Comparison of ENCODE assay signal across 14 cellular contexts in genomic region chr1:40662151-40662550, GRCh38. TPM values are rescaled to one million over a fixed set of nuclear protein-coding genes. Genes with fewer than 3 reads are reported as not detected.
DNase-seq lines count a peak whose midpoint lies in the region; ATAC-seq and TF ChIP-seq lines count a peak whose summit lies in the region.
"Had no signal": no experiment of that assay in that cellular context is flagged by ENCODE, and none has a peak within 500 bp of the region (broad histone marks: within the 10 kb centered on the region; RNA-seq: fewer than 3 reads in every experiment).

No MANE protein-coding gene starts in this region.

- H3K27me3 ChIP-seq in DND-41 (ENCODE audit: insufficient read depth, low read length, poor library complexity) (no peaks in the 10 kb centered on the region), parathyroid adenoma (ENCODE audit: control insufficient read depth, insufficient read depth, low read length) (no peaks in the 10 kb centered on the region), SJCRH30 (no peaks in the 10 kb centered on the region), psoas muscle (ENCODE audit: insufficient read depth in 3 of 3, low read length in 2 of 3) (no peaks in the 10 kb centered on the region)
- H3K27me3 ChIP-seq: MG63, vagina had no signal

- 69 to 80% (median 78%) methylated on average over 6 of the region's 6 CpGs for WGBS in psoas muscle, 3 donors

- H4K20me1 ChIP-seq in DND-41 (ENCODE audit: insufficient read depth, low read length) = peaks cover 46% of the 10 kb centered on the region

- H3K36me3 ChIP-seq in DND-41 (ENCODE audit: insufficient read depth, low read length) = no peaks in the 10 kb centered on the region
- no peaks in the 10 kb centered on the region for H3K36me3 ChIP-seq in parathyroid adenoma (ENCODE audit: control insufficient read depth, insufficient read depth, low read length)
- no peaks in the 10 kb centered on the region for H3K36me3 ChIP-seq in SJCRH30
- H3K36me3 ChIP-seq in psoas muscle (ENCODE audit: insufficient read depth in 1 of 2, low read depth in 1 of 2) = no peaks in the 10 kb centered on the region
- H3K36me3 ChIP-seq: MG63, vagina had no signal

- 0 out of 2 replicates have a peak overlapping the region, but pooled peaks have one; percentile 46 for H3K9ac ChIP-seq in DND-41 (ENCODE audit: low read depth, low read length)
- H3K9ac ChIP-seq in parathyroid adenoma = no peak overlapping the region

- no peak overlapping the region for H3K4me3 ChIP-seq in DND-41 (ENCODE audit: low read depth in 1 of 2, low read length in 2 of 2)
- H3K4me3 ChIP-seq in parathyroid adenoma (ENCODE audit: low read depth, low read length) = no peak overlapping the region
- H3K4me3 ChIP-seq in SJCRH30 = no peak overlapping the region
- no peak overlapping the region for H3K4me3 ChIP-seq in psoas muscle
- H3K4me3 ChIP-seq: MG63, vagina had no signal

- H3K79me2 ChIP-seq in DND-41 (ENCODE audit: insufficient read depth, low read length) = peaks cover 17% of the 10 kb centered on the region
- H3K79me2 ChIP-seq in parathyroid adenoma = no peaks in the 10 kb centered on the region

- H3K27ac ChIP-seq in DND-41 (ENCODE audit: low read length) = peak overlapping the region; percentile 94
- peak overlapping the region; percentile 67 for H3K27ac ChIP-seq in caudate nucleus (ENCODE audit: low read depth, low read length)
- H3K27ac ChIP-seq in parathyroid adenoma = no peak overlapping the region
- no peak overlapping the region for H3K27ac ChIP-seq in SJCRH30
- H3K27ac ChIP-seq in psoas muscle = no peak overlapping the region
- H3K27ac ChIP-seq: vagina, VCaP had no signal

- H3K9me3 ChIP-seq in DND-41 (ENCODE audit: insufficient read depth, low read length, severe bottlenecking) (no peaks in the 10 kb centered on the region), parathyroid adenoma (ENCODE audit: control insufficient read depth, low read length) (no peaks in the 10 kb centered on the region), SJCRH30 (replicated peaks) (no peaks in the 10 kb centered on the region), psoas muscle (no peaks in the 10 kb centered on the region)
- H3K9me3 ChIP-seq: MG63, vagina had no signal

- intact Hi-C loops in psoas muscle (cut with DNase I) = loop anchor here in 1 of 2 donors (5.0 kb wide), 1 partner anchor 45 kb away; no protein-coding TSS in a partner anchor

- ATAC-seq in DND-41 (ENCODE audit: insufficient read depth, low read depth) (no peak), psoas muscle (no peak)

- H3K4me2 ChIP-seq in DND-41 (ENCODE audit: insufficient read depth, low read length) (peak overlapping the region; percentile 95), parathyroid adenoma (ENCODE audit: low read length) (no peak overlapping the region)

- DNase-seq in DND-41 (no peak), M059J (ENCODE audit: low read depth) (peak; percentile 15), caudate nucleus (lab: John Stamatoyannopoulos, UW) (no peak), NCI-H345 (lab: John Stamatoyannopoulos, UW) (no peak), SJCRH30 (no peak), psoas muscle (no peak)
- no peak for DNase-seq in effector CD8-positive, alpha-beta T cell (lab: John Stamatoyannopoulos, UW)
- DNase-seq: CD4-positive, alpha-beta memory T cell; NCI-H1436 treated with DMSO at 0.1 percent for 48 hours; SHP77 treated with DMSO at 0.1 percent for 48 hours had no signal

- peaks cover 57% of the 10 kb centered on the region for H3K4me1 ChIP-seq in DND-41 (ENCODE audit: insufficient read depth, low read length)
- peaks cover 3% of the 10 kb centered on the region for H3K4me1 ChIP-seq in parathyroid adenoma
- H3K4me1 ChIP-seq in SJCRH30 = peaks cover 31% of the 10 kb centered on the region
- peaks cover 8% of the 10 kb centered on the region for H3K4me1 ChIP-seq in psoas muscle

- no peak for TF ChIP-seq CTCF in DND-41 (IDR thresholded peaks at IDR 0.05; ENCODE audit: borderline replicate concordance, extremely low read depth, low read length, poor library complexity, severe bottlenecking)
- no peak for TF ChIP-seq CTCF in parathyroid adenoma (IDR thresholded peaks at IDR 0.05)
- TF ChIP-seq CTCF in psoas muscle (IDR thresholded peaks at IDR 0.05) = no peak

- H2AFZ ChIP-seq in DND-41 (ENCODE audit: low read depth, low read length) (no peak overlapping the region), parathyroid adenoma (peak overlapping the region; percentile 7)

RNA-seq across cellular contexts. Expression of gene RIMS3, which starts 3.3 kb away (rescaled TPM):
- total RNA-seq in M059J (2014; rRNA removed; shearing (Covaris generic)) = 0.64 and 1.6 TPM in 2 replicates
- total RNA-seq in SJCRH30 (2014; rRNA removed; shearing (Covaris generic)) = 10.0 and 12.7 TPM in 2 replicates
- under 1 TPM; 0.15 to 0.42 (median 0.35) TPM for total RNA-seq in psoas muscle
- under 1 TPM; 0.07 to 0.31 (median 0.16) TPM for polyA plus RNA-seq in psoas muscle

RNA-seq across cellular contexts. Expression of gene NFYC, which starts 29.4 kb away (rescaled TPM):
- 24.9 and 38.1 TPM in 2 replicates for total RNA-seq in M059J (2014; rRNA removed; shearing (Covaris generic))
- 52.8 and 55.6 TPM in 2 replicates for total RNA-seq in SJCRH30 (2014; rRNA removed; shearing (Covaris generic))
- 10 to 100 TPM; 45.8 to 67.8 (median 61.1) TPM for total RNA-seq in psoas muscle
- 10 to 100 TPM; 52.0 to 69.0 (median 58.6) TPM for polyA plus RNA-seq in psoas muscle

Comparison
In these comparisons a context has a peak if more than half of its experiments do, and no peak if none do; other contexts are left out.
1. H3K27ac ChIP-seq: peak in DND-41 (single experiment) and caudate nucleus (single experiment); none in parathyroid adenoma (single experiment), SJCRH30 (single experiment) and psoas muscle (single experiment).